ENCODE assay signal across 28 cellular contexts in the genomic region with DNA sequence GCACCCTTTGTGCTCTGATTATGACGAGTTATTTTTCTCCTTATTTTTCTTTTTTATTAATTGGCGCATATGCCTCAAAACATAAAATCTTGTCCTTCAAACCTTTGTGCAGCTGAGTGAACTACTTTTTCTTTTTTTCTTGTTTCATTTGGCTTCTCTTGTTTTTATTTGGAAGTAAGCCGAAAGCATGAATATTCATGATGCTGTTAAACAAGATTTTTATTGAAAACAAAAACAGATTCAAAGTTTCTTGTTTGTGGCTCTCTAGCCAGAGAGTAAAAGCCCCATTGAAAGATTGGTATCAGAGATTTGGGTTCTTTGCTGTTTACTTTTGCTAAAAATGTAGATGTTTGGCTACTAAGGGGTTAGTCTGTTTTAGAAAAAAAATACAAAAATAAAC.
"Had no signal": no experiment of that assay in that cellular context is flagged by ENCODE, and none has a peak within 500 bp of the region (broad histone marks: within the 10 kb centered on the region; RNA-seq: fewer than 3 reads in every experiment).

No MANE protein-coding gene starts in this region.

- H3K27ac Mint-ChIP-seq: mesothelial cell of epicardium; naive thymus-derived CD4-positive, alpha-beta T cell; natural killer cell treated with Interleukin-12 subunit alpha and Interleukin-12 subunit beta and Interleukin-15 and Interleukin-18, amount 100 ng/mL, for 72 hours; stimulated activated naive B cell treated with anti-CD40 and anti-IgM and Interleukin-4, amounts not matched to agents 10 μg/mL and 1 μg/mL and 100 μg/mL, for 72 hours had no signal

- H3K27me3 Mint-ChIP-seq: naive thymus-derived CD4-positive, alpha-beta T cell; stimulated activated naive B cell treated with anti-CD40 and anti-IgM and Interleukin-4, amounts not matched to agents 10 μg/mL and 1 μg/mL and 100 μg/mL, for 72 hours had no signal

- ATAC-seq: left colon; left lung; lower lobe of right lung; mucosa of descending colon; naive thymus-derived CD4-positive, alpha-beta T cell; natural killer cell treated with Interleukin-12 subunit alpha and Interleukin-12 subunit beta and Interleukin-15 and Interleukin-18, amount 100 ng/mL, for 72 hours; psoas muscle; sciatic nerve; stimulated activated naive B cell treated with anti-CD40 and anti-IgM and Interleukin-4, amounts not matched to agents 10 μg/mL and 1 μg/mL and 100 μg/mL, for 72 hours; stimulated activated naive CD8-positive, alpha-beta T cell treated with anti-CD3 and anti-CD28 coated beads, Interleukin-15, Interleukin-2, amounts not matched to agents 100 U/mL and 50 U/mL, for 24 hours; upper lobe of right lung had no signal

- FAIRE-seq: islet of Langerhans, kidney, pancreas, urothelium cell line had no signal

- H3K4me1 Mint-ChIP-seq: naive thymus-derived CD4-positive, alpha-beta T cell; stimulated activated naive B cell treated with anti-CD40 and anti-IgM and Interleukin-4, amounts not matched to agents 10 μg/mL and 1 μg/mL and 100 μg/mL, for 72 hours had no signal

- H3K4me3 Mint-ChIP-seq: mesothelial cell of epicardium; naive thymus-derived CD4-positive, alpha-beta T cell; natural killer cell treated with Interleukin-12 subunit alpha and Interleukin-12 subunit beta and Interleukin-15 and Interleukin-18, amount 100 ng/mL, for 72 hours; neural crest cell; stimulated activated naive B cell treated with anti-CD40 and anti-IgM and Interleukin-4, amounts not matched to agents 10 μg/mL and 1 μg/mL and 100 μg/mL, for 72 hours had no signal

- H3K9me3 Mint-ChIP-seq: mesothelial cell of epicardium; natural killer cell treated with Interleukin-12 subunit alpha and Interleukin-12 subunit beta and Interleukin-15 and Interleukin-18, amount 100 ng/mL, for 72 hours; neural crest cell; stimulated activated naive B cell treated with anti-CD40 and anti-IgM and Interleukin-4, amounts not matched to agents 10 μg/mL and 1 μg/mL and 100 μg/mL, for 72 hours had no signal

- H3K36me3 Mint-ChIP-seq: mesothelial cell of epicardium; naive thymus-derived CD4-positive, alpha-beta T cell; natural killer cell treated with Interleukin-12 subunit alpha and Interleukin-12 subunit beta and Interleukin-15 and Interleukin-18, amount 100 ng/mL, for 72 hours; stimulated activated naive B cell treated with anti-CD40 and anti-IgM and Interleukin-4, amounts not matched to agents 10 μg/mL and 1 μg/mL and 100 μg/mL, for 72 hours had no signal

- DNase-seq: hippocampal formation; kidney; left colon; left lung; lower lobe of right lung; mammary epithelial cell; mesendoderm; mucosa of descending colon; naive thymus-derived CD4-positive, alpha-beta T cell; nucleus accumbens; pancreas; psoas muscle; stimulated activated CD4-positive, alpha-beta T cell treated with anti-CD3 and anti-CD28 coated beads, Interleukin-12 subunit alpha, Interleukin-12 subunit beta, amount 100 ng/mL, for 4 hours; stimulated activated CD4-positive, alpha-beta T cell treated with anti-CD3 and anti-CD28 coated beads, Interleukin-15, amount 100 ng/mL, for 24 hours; stimulated activated CD4-positive, alpha-beta T cell treated with anti-CD3 and anti-CD28 coated beads, Interleukin-2, amount 100 ng/mL, for 24 hours; stimulated activated CD4-positive, alpha-beta T cell treated with anti-CD3 and anti-CD28 coated beads, Interleukin-4, amount 100 ng/mL, for 1 hour; stimulated activated naive B cell treated with anti-CD40 and anti-IgM and Interleukin-4, amounts not matched to agents 10 μg/mL and 1 μg/mL and 100 μg/mL, for 72 hours; stimulated activated naive CD8-positive, alpha-beta T cell treated with anti-CD3 and anti-CD28 coated beads, Interleukin-15, Interleukin-2, amounts not matched to agents 100 U/mL and 50 U/mL, for 24 hours; stomach; tibial artery; trophoblast cell; upper lobe of right lung had no signal
